In genomic region chr10:27969931-27970330, GRCh38 we compare ENCODE assay signal across 4 cellular contexts. TPM values are rescaled to one million over a fixed set of nuclear protein-coding genes. Genes with fewer than 3 reads are reported as not detected.
"Had no signal": no experiment of that assay in that cellular context is flagged by ENCODE, and none has a peak within 500 bp of the region (broad histone marks: within the 10 kb centered on the region; RNA-seq: fewer than 3 reads in every experiment).

No MANE protein-coding gene starts in this region.

RNA-seq across cellular contexts. Expression of gene ODAD2, which starts 28.9 kb away (rescaled TPM):
- total RNA-seq: HepG2, HT-29, K562 had no signal
- polyA plus RNA-seq: HepG2, IgD-negative memory B cell, K562 had no signal
